In the genomic region with DNA sequence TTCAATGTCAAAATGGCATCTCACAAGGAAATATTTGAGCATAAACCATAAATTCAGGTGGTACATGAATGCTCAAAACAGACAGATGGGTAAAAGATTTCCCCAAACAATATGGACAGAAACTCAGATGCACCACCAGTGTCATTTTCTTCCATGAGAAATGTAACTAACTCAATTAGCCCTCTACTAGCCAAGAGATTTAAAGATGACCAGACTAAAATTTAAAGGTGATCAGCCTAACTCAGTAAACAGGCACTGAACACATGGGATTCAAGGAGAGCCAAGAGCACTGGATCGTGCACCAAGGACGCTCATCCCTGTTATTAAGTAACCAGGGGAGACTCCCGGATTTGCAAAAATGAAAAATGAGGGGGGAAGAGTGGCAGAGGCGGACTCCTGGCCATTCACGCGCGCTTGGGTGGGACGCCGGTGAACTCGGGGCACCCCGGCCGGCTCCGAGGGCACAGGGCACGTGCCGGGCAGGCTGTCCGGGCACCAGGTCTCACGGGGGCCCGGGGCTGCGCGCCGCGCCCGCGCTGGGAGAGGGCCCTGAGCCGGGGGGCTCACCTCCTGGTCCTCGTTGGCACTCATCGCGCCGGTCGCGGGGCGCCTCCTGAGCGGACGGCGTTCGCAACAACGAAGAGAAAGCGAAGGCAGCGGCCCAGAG, we compare ENCODE assay signal across 8 cellular contexts. TPM values are rescaled to one million over a fixed set of nuclear protein-coding genes. Genes with fewer than 3 reads are reported as not detected.
DNase-seq lines count a peak whose midpoint lies in the region; ATAC-seq and TF ChIP-seq lines count a peak whose summit lies in the region.

No MANE protein-coding gene starts in this region.

- H3K36me3 ChIP-seq in colonic mucosa (no peaks in the 10 kb centered on the region), right lobe of liver (peaks cover 0 to 8% (median under 1%) of the 10 kb centered on the region in 4 donors)

- H3K36me3 Mint-ChIP-seq in T-helper 1 cell treated with Interleukin-12 subunit alpha and Interleukin-12 subunit beta and Interleukin-4 antibody, amounts not matched to agents 30 μg/mL and 1 μg/mL, for 36 hours (ENCODE audit: low read depth) = peaks cover 9% of the 10 kb centered on the region
- peaks cover 13% of the 10 kb centered on the region for H3K36me3 Mint-ChIP-seq in stimulated activated memory B cell treated with anti-CD40 and anti-IgM and Interleukin-4, amounts not matched to agents 10 μg/mL and 1 μg/mL and 100 μg/mL, for 72 hours

- H3K27me3 Mint-ChIP-seq in T-helper 1 cell treated with Interleukin-12 subunit alpha and Interleukin-12 subunit beta and Interleukin-4 antibody, amounts not matched to agents 30 μg/mL and 1 μg/mL, for 36 hours (ENCODE audit: low read depth) = no peaks in the 10 kb centered on the region
- no peaks in the 10 kb centered on the region for H3K27me3 Mint-ChIP-seq in stimulated activated memory B cell treated with anti-CD40 and anti-IgM and Interleukin-4, amounts not matched to agents 10 μg/mL and 1 μg/mL and 100 μg/mL, for 72 hours

- H3K4me3 ChIP-seq in colonic mucosa (peak overlapping the region; percentile 88), right lobe of liver (peak overlapping the region; percentile 84 to 92 (median 87))

- H3K9me3 Mint-ChIP-seq in T-helper 1 cell treated with Interleukin-12 subunit alpha and Interleukin-12 subunit beta and Interleukin-4 antibody, amounts not matched to agents 30 μg/mL and 1 μg/mL, for 36 hours = no peaks in the 10 kb centered on the region
- H3K9me3 Mint-ChIP-seq in stimulated activated memory B cell treated with anti-CD40 and anti-IgM and Interleukin-4, amounts not matched to agents 10 μg/mL and 1 μg/mL and 100 μg/mL, for 72 hours = no peaks in the 10 kb centered on the region

- DNase-seq in NCI-H2171 treated with DMSO at 0.1 percent for 48 hours (lab: John Stamatoyannopoulos, UW) = peak; percentile 10
- DNase-seq in NCI-H2171 (lab: John Stamatoyannopoulos, UW) = no peak
- peak; percentile 33 for DNase-seq in colonic mucosa
- peak; percentile 48 to 70 (median 63) for DNase-seq in right lobe of liver
- no peak for DNase-seq in NCI-H187 (lab: John Stamatoyannopoulos, UW)

- 1% methylated on average over 15 of the region's 39 CpGs for WGBS in right lobe of liver (ENCODE audit: insufficient coverage, low coverage, low lambda C conversion rate, missing lambda C conversion rate)

- H3K4me1 ChIP-seq in colonic mucosa = no peaks in the 10 kb centered on the region
- peaks cover 0 to 22% (median 0%) of the 10 kb centered on the region in 4 donors for H3K4me1 ChIP-seq in right lobe of liver

- TF ChIP-seq CTCF in colonic mucosa (IDR thresholded peaks at IDR 0.05) (no peak), right lobe of liver (IDR thresholded peaks at IDR 0.05) (no peak)

- H3K27ac Mint-ChIP-seq in T-helper 1 cell treated with Interleukin-12 subunit alpha and Interleukin-12 subunit beta and Interleukin-4 antibody, amounts not matched to agents 30 μg/mL and 1 μg/mL, for 36 hours = peak overlapping the region; percentile 96
- peak overlapping the region; percentile 90 for H3K27ac Mint-ChIP-seq in stimulated activated memory B cell treated with anti-CD40 and anti-IgM and Interleukin-4, amounts not matched to agents 10 μg/mL and 1 μg/mL and 100 μg/mL, for 72 hours

- H3K9me3 ChIP-seq in colonic mucosa (no peaks in the 10 kb centered on the region), right lobe of liver (no peaks in the 10 kb centered on the region)

- no peak for TF ChIP-seq POLR2A in right lobe of liver (IDR thresholded peaks at IDR 0.05)

- H3K9ac ChIP-seq in colonic mucosa (ENCODE audit: low read depth in 2 of 2, low read length in 2 of 2) = peak overlapping the region; percentile 76 to 94

- ATAC-seq in HG03039 (IDR thresholded peaks at IDR 0.05; ENCODE audit: unreplicated experiment) (peak; percentile 27), right lobe of liver (peak; percentile 58 to 68 (median 60))
- ATAC-seq in stimulated activated memory B cell treated with anti-CD40 and anti-IgM and Interleukin-4, amounts not matched to agents 10 μg/mL and 1 μg/mL and 100 μg/mL, for 72 hours = peak; percentile 60

- H3K27me3 ChIP-seq in colonic mucosa (no peaks in the 10 kb centered on the region), right lobe of liver (no peaks in the 10 kb centered on the region)

- peak overlapping the region; percentile 98 for H3K4me3 Mint-ChIP-seq in T-helper 1 cell treated with Interleukin-12 subunit alpha and Interleukin-12 subunit beta and Interleukin-4 antibody, amounts not matched to agents 30 μg/mL and 1 μg/mL, for 36 hours
- peak overlapping the region; percentile 95 for H3K4me3 Mint-ChIP-seq in stimulated activated memory B cell treated with anti-CD40 and anti-IgM and Interleukin-4, amounts not matched to agents 10 μg/mL and 1 μg/mL and 100 μg/mL, for 72 hours

- intact Hi-C loops in colonic mucosa (cut with DNase I) (loop anchor here (5.0 kb wide), 1 partner anchor 151 kb away; the partner anchor contains the start of gene ING2), right lobe of liver (cut with DNase I) (no loop called here)

- peaks cover 26% of the 10 kb centered on the region for H3K4me1 Mint-ChIP-seq in T-helper 1 cell treated with Interleukin-12 subunit alpha and Interleukin-12 subunit beta and Interleukin-4 antibody, amounts not matched to agents 30 μg/mL and 1 μg/mL, for 36 hours (ENCODE audit: low read depth)
- peaks cover 28% of the 10 kb centered on the region for H3K4me1 Mint-ChIP-seq in stimulated activated memory B cell treated with anti-CD40 and anti-IgM and Interleukin-4, amounts not matched to agents 10 μg/mL and 1 μg/mL and 100 μg/mL, for 72 hours

- H3K27ac ChIP-seq in colonic mucosa (peak overlapping the region; percentile 92), right lobe of liver (peak overlapping the region; percentile 84 to 85 (median 85))

RNA-seq across cellular contexts. Expression of gene RWDD4, which starts 0.5 kb away (rescaled TPM):
- total RNA-seq in colonic mucosa (10 to 100 TPM; 17.1 to 19.3 TPM), right lobe of liver (10 to 100 TPM in 1 of 6 experiments, 1 to 10 TPM in 5; 8.4 to 10.4 (median 8.5) TPM)

RNA-seq across cellular contexts. Expression of gene TRAPPC11, which starts 0.6 kb away (rescaled TPM):
- total RNA-seq in colonic mucosa = 10 to 100 TPM; 25.2 to 29.2 TPM
- total RNA-seq in right lobe of liver = 10 to 100 TPM; 14.3 to 30.8 (median 16.0) TPM

Comparison
In these comparisons a context has a peak if more than half of its experiments do, and no peak if none do; other contexts are left out.
1. DNase-seq: peak in NCI-H2171 treated with DMSO at 0.1 percent for 48 hours (single experiment), colonic mucosa (single experiment) and right lobe of liver (3 of 3); none in NCI-H2171 (single experiment) and NCI-H187 (0 of 2).
2. Peak in every context shown above with its lines, with median percentiles within 50 percentile points of each other: ATAC-seq.